Comparison of ENCODE assay signal across 18 cellular contexts in genomic region chr4:20432098-20432497, GRCh38.
A peak's percentile ranks its signal among the peaks of the same experiment; 100 is the strongest.
DNase-seq lines count a peak whose midpoint lies in the region; ATAC-seq and TF ChIP-seq lines count a peak whose summit lies in the region.
"Had no signal": no experiment of that assay in that cellular context is flagged by ENCODE, and none has a peak within 500 bp of the region (broad histone marks: within the 10 kb centered on the region; RNA-seq: fewer than 3 reads in every experiment).

No MANE protein-coding gene starts in this region.

- no peak overlapping the region for H2AFZ ChIP-seq in GM23338

- no peak overlapping the region for H2BK120ac ChIP-seq in mesendoderm (ENCODE audit: low read depth, low read length)

- no peak overlapping the region for H3K4ac ChIP-seq in mesendoderm (ENCODE audit: low read depth, low read length)

- no peak overlapping the region for H4K8ac ChIP-seq in mesendoderm (ENCODE audit: low read depth, low read length)

- no peak overlapping the region for H2AK5ac ChIP-seq in mesendoderm (ENCODE audit: low read length)

- no peaks in the 10 kb centered on the region for H3F3A ChIP-seq in GM23338 (replicated peaks; ENCODE audit: low read depth)

- DNase-seq in GM23338 (ENCODE audit: low spot score): no peak
- DNase-seq in coronary artery (ENCODE audit: low spot score): no peak
- DNase-seq in mesendoderm: peak; percentile 6
- DNase-seq in stomach: no peak
- DNase-seq in NCI-H2107 treated with DMSO at 0.1 percent for 48 hours (lab: John Stamatoyannopoulos, UW; ENCODE audit: unreplicated experiment): no peak
- DNase-seq in body of pancreas: no peak
- no peak for DNase-seq in activated naive CD4-positive, alpha-beta T cell treated with anti-CD3 and anti-CD28 coated beads, Interleukin-2, amount 50 U/mL, for 16 hours
- DNase-seq: DMS79 treated with DMSO at 0.1 percent for 48 hours, erythroblast, lower lobe of right lung, NCI-H2029, NCI-H69 had no signal

- no peaks in the 10 kb centered on the region for H4K20me1 ChIP-seq in GM23338 (replicated peaks; ENCODE audit: insufficient read depth)
- H4K20me1 ChIP-seq: BLaER1 treated with 17β-estradiol and CSF1 and Interleukin-3, amounts not matched to agents 10 nM and 100 nM had no signal

- no peak overlapping the region for H3K23ac ChIP-seq in mesendoderm (ENCODE audit: low read length)

- H3K27me3 ChIP-seq in GM23338 (ENCODE audit: insufficient read depth) (no peaks in the 10 kb centered on the region), mesendoderm (ENCODE audit: insufficient read depth, low read length, poor library complexity) (no peaks in the 10 kb centered on the region), stomach (no peaks in the 10 kb centered on the region), body of pancreas (no peaks in the 10 kb centered on the region)
- H3K27me3 ChIP-seq: BLaER1 treated with 17β-estradiol and CSF1 and Interleukin-3, amounts not matched to agents 10 nM and 100 nM had no signal

- TF ChIP-seq CTCF in GM23338 (conservative IDR thresholded peaks at IDR 0.05; ENCODE audit: low read depth in 2 of 2): no peak
- TF ChIP-seq CTCF in coronary artery (IDR thresholded peaks at IDR 0.05): no peak
- TF ChIP-seq CTCF in stomach (IDR thresholded peaks at IDR 0.05): no peak
- no peak for TF ChIP-seq CTCF in body of pancreas (IDR thresholded peaks at IDR 0.05)

- H3K36me3 Mint-ChIP-seq in GM23338 (ENCODE audit: low read depth): no peaks in the 10 kb centered on the region
- H3K36me3 Mint-ChIP-seq: activated naive CD8-positive, alpha-beta T cell had no signal

- H3K4me1 ChIP-seq in GM23338 (ENCODE audit: insufficient read depth) (no peaks in the 10 kb centered on the region), mesendoderm (ENCODE audit: control insufficient read depth, low read depth, low read length) (peaks cover 6% of the 10 kb centered on the region), stomach (peaks cover 0 to 30% (median 11%) of the 10 kb centered on the region in 4 donors), body of pancreas (no peaks in the 10 kb centered on the region)
- H3K4me1 ChIP-seq: BLaER1 treated with 17β-estradiol and CSF1 and Interleukin-3, amounts not matched to agents 10 nM and 100 nM had no signal

- no peaks in the 10 kb centered on the region for H3K27me3 Mint-ChIP-seq in GM23338 (ENCODE audit: insufficient read depth, low read depth, poor library complexity)
- H3K27me3 Mint-ChIP-seq: activated naive CD8-positive, alpha-beta T cell had no signal

- no peak overlapping the region for H2BK15ac ChIP-seq in mesendoderm (replicated peaks; ENCODE audit: low read depth)

- no peak overlapping the region for H3K4me3 Mint-ChIP-seq in GM23338
- H3K4me3 Mint-ChIP-seq: activated naive CD8-positive, alpha-beta T cell; T-helper 1 cell treated with Interleukin-12 subunit alpha and Interleukin-12 subunit beta and Interleukin-4 antibody, amounts not matched to agents 30 μg/mL and 1 μg/mL, for 36 hours had no signal

- H2BK5ac ChIP-seq in mesendoderm (ENCODE audit: low read length): no peak overlapping the region

- TF ChIP-seq EP300 in stomach (IDR thresholded peaks at IDR 0.05): no peak

- H3K18ac ChIP-seq in mesendoderm (ENCODE audit: low read length): no peak overlapping the region

- WGBS in mesendoderm (ENCODE audit: extremely low coverage, insufficient coverage, low lambda C conversion rate): no CpG with 5 or more reads among the region's 5 CpGs
- 39 to 56% (median 45%) methylated on average over 5 of the region's 5 CpGs for WGBS in stomach, 5 donors
- 48 to 80% methylated on average over 5 of the region's 5 CpGs for WGBS in body of pancreas, 2 donors

- H3K4me2 ChIP-seq in GM23338 (no peak overlapping the region), mesendoderm (ENCODE audit: low read length) (no peak overlapping the region)
- H3K4me2 ChIP-seq: BLaER1 treated with 17β-estradiol and CSF1 and Interleukin-3, amounts not matched to agents 10 nM and 100 nM had no signal

- no peaks in the 10 kb centered on the region for H3K9me3 Mint-ChIP-seq in GM23338
- H3K9me3 Mint-ChIP-seq: T-helper 1 cell treated with Interleukin-12 subunit alpha and Interleukin-12 subunit beta and Interleukin-4 antibody, amounts not matched to agents 30 μg/mL and 1 μg/mL, for 36 hours had no signal

- H3K36me3 ChIP-seq in GM23338 (ENCODE audit: insufficient read depth) (no peaks in the 10 kb centered on the region), mesendoderm (ENCODE audit: control insufficient read depth, insufficient read depth, low read length) (no peaks in the 10 kb centered on the region), stomach (no peaks in the 10 kb centered on the region), body of pancreas (replicated peaks in 1 of 2; ENCODE audit: insufficient read depth in 1 of 2, low read depth in 2 of 2) (no peaks in the 10 kb centered on the region)
- H3K36me3 ChIP-seq: BLaER1 treated with 17β-estradiol and CSF1 and Interleukin-3, amounts not matched to agents 10 nM and 100 nM; lower lobe of right lung had no signal

- intact Hi-C loops in stomach (cut with DNase I; ENCODE audit: low total_unique reads): no loop called here
- intact Hi-C loops in body of pancreas (cut with DNase I): no loop called here

- no peaks in the 10 kb centered on the region for H3K9me3 ChIP-seq in stomach
- H3K9me3 ChIP-seq in body of pancreas: no peaks in the 10 kb centered on the region
- H3K9me3 ChIP-seq: BLaER1 treated with 17β-estradiol and CSF1 and Interleukin-3, amounts not matched to agents 10 nM and 100 nM; lower lobe of right lung had no signal

- H3K56ac ChIP-seq in mesendoderm (ENCODE audit: low read length): no peak overlapping the region

- TF ChIP-seq POLR2A in stomach (IDR thresholded peaks at IDR 0.05) (no peak), body of pancreas (IDR thresholded peaks at IDR 0.05) (no peak)

- ATAC-seq in GM23338 (no peak), body of pancreas (no peak), HG03039 (IDR thresholded peaks at IDR 0.05; ENCODE audit: unreplicated experiment) (no peak)
- ATAC-seq: activated CD4-positive, CD25-positive, alpha-beta regulatory T cell treated with anti-CD3 and anti-CD28 coated beads, Interleukin-2, amount 50 U/mL, for 24 hours; lower lobe of right lung had no signal

- peaks cover 8% of the 10 kb centered on the region; the same call in 2 of the 3 replicates for H3K4me1 Mint-ChIP-seq in GM23338

- H3K9ac ChIP-seq in mesendoderm (ENCODE audit: low read length): no peak overlapping the region
- H3K9ac ChIP-seq: BLaER1 treated with 17β-estradiol and CSF1 and Interleukin-3, amounts not matched to agents 10 nM and 100 nM had no signal

- H3K27ac ChIP-seq in GM23338 (ENCODE audit: low read depth) (no peak overlapping the region), coronary artery (peak overlapping the region in 1 of 2 donors; percentile 56), mesendoderm (ENCODE audit: low read depth, low read length) (no peak overlapping the region), stomach (peak overlapping the region in 3 of 5 donors; percentile 26 to 46 (median 44)), body of pancreas (no peak overlapping the region)
- H3K27ac ChIP-seq: BLaER1 treated with 17β-estradiol and CSF1 and Interleukin-3, amounts not matched to agents 10 nM and 100 nM; HL-60; lower lobe of right lung had no signal

- H4K5ac ChIP-seq in mesendoderm (ENCODE audit: low read length): no peak overlapping the region

- H3K4me3 ChIP-seq in GM23338: no peak overlapping the region
- H3K4me3 ChIP-seq in coronary artery: peak overlapping the region; percentile 28
- H3K4me3 ChIP-seq in mesendoderm (ENCODE audit: low read length): no peak overlapping the region
- no peak overlapping the region for H3K4me3 ChIP-seq in stomach
- no peak overlapping the region for H3K4me3 ChIP-seq in body of pancreas
- H3K4me3 ChIP-seq: BLaER1 treated with 17β-estradiol and CSF1 and Interleukin-3, amounts not matched to agents 10 nM and 100 nM; lower lobe of right lung had no signal

- no peaks in the 10 kb centered on the region for H3K79me1 ChIP-seq in mesendoderm (ENCODE audit: low read length)

- H3K27ac Mint-ChIP-seq in GM23338: peak overlapping the region; percentile 23; the same call in 1 of the 2 replicates
- H3K27ac Mint-ChIP-seq: activated naive CD8-positive, alpha-beta T cell; T-helper 1 cell treated with Interleukin-12 subunit alpha and Interleukin-12 subunit beta and Interleukin-4 antibody, amounts not matched to agents 30 μg/mL and 1 μg/mL, for 36 hours had no signal

- no peaks in the 10 kb centered on the region for H3K79me2 ChIP-seq in GM23338 (replicated peaks; ENCODE audit: insufficient read depth)
- H3K79me2 ChIP-seq in mesendoderm (ENCODE audit: control insufficient read depth, insufficient read depth, low read length): no peaks in the 10 kb centered on the region

- no peaks in the 10 kb centered on the region for H3K9me2 ChIP-seq in GM23338 (ENCODE audit: insufficient read depth)

TF ChIP-seq in GM23338, 12 proteins besides CTCF, POLR2A, EP300 and RAD21 (continues in another document):
- TF ChIP-seq POLR2AphosphoS5 (IDR thresholded peaks at IDR 0.05; ENCODE audit: low read depth): no peak

Comparison
In these comparisons a context has a peak if more than half of its experiments do, and no peak if none do; other contexts are left out.
1. H3K27ac ChIP-seq: peak in stomach (3 of 5); none in GM23338 (single experiment), mesendoderm (single experiment) and body of pancreas (0 of 4).